ENCODE assay signal across 35 cellular contexts in the genomic region with DNA sequence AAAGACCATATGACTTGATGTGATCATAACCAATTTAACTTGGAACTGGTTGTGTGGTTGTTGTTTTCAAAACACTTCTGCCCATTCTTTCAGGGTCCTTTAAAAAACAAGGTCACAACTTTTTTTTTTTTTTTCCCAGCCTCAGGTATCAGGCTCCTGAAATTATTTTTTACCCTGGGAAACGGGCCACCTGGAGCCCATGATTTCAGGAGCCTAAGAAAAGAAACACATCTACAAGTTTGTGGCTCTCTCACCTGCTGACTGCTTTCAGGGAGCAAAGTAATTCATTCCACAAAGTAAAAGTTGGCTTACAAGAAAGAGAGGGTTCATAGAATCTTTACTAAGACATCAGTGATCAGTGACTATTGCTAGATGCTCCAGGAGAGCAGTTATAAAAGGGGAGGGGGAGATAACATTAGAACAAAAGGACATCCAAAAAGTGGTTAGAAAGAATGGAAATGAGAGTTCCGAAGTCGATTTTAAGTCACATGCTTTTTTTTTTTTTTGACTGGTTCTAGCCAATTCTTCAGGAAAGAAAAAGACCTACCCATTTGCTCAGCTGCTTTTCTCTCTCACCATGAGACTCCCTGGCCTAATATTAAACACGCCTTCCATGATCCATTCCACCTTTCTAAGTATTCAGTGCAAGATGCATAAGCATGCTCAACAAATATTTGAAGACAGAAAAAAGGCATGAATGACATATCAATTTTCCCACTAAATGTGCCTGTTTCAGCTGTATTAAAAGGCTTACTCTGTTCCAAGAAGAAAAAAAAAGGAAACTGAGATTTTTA.
DNase-seq lines count a peak whose midpoint lies in the region; ATAC-seq, FAIRE-seq and TF ChIP-seq lines count a peak whose summit lies in the region.
"Had no signal": no experiment of that assay in that cellular context is flagged by ENCODE, and none has a peak within 500 bp of the region (broad histone marks: within the 10 kb centered on the region; RNA-seq: fewer than 3 reads in every experiment).

No MANE protein-coding gene starts in this region.

- H3K4me1 ChIP-seq in body of pancreas (peaks cover 48% of the 10 kb centered on the region), pancreas (peaks cover 0 to 11% (median 9%) of the 10 kb centered on the region in 3 donors)
- H3K4me1 ChIP-seq: A549; BE2C; BLaER1; BLaER1 treated with 17β-estradiol and CSF1 and Interleukin-3, amounts not matched to agents 10 nM and 100 nM; Caco-2 had no signal

- ATAC-seq in body of pancreas (peak; percentile 82), pancreas (peak; percentile 81 to 90 (median 88)), GM21529 (IDR thresholded peaks at IDR 0.05; ENCODE audit: unreplicated experiment) (no peak), HG03342 (IDR thresholded peaks at IDR 0.05; ENCODE audit: unreplicated experiment) (no peak)
- ATAC-seq: A549; CD8-positive, alpha-beta T cell had no signal

- H3K27ac ChIP-seq in body of pancreas (peak overlapping the region; percentile 47 to 72 (median 60)), pancreas (peak overlapping the region; percentile 22 to 78 (median 54))
- H3K27ac ChIP-seq: 22Rv1; A549; BLaER1; BLaER1 treated with 17β-estradiol and CSF1 and Interleukin-3, amounts not matched to agents 10 nM and 100 nM; C4-2B had no signal

- TF ChIP-seq CTCF in body of pancreas (IDR thresholded peaks at IDR 0.05) (no peak), pancreas (IDR thresholded peaks at IDR 0.05) (no peak), progenitor cell of endocrine pancreas (IDR thresholded peaks at IDR 0.05; ENCODE audit: unreplicated experiment) (no peak)

- H3K27ac Mint-ChIP-seq in progenitor cell of endocrine pancreas: peak overlapping the region; percentile 12
- H3K27ac Mint-ChIP-seq: B cell; CD14-positive monocyte; CD4-positive, alpha-beta T cell; CD4-positive, CD25-positive, alpha-beta regulatory T cell; CD8-positive, alpha-beta memory T cell; CD8-positive, alpha-beta T cell had no signal

- intact Hi-C loops in body of pancreas (cut with DNase I): no loop called here
- intact Hi-C loops in pancreas (cut with DNase I): no loop called here

- H3K4me3 ChIP-seq in body of pancreas (no peak overlapping the region), pancreas (no peak overlapping the region)
- H3K4me3 ChIP-seq: A549; BLaER1; BLaER1 treated with 17β-estradiol and CSF1 and Interleukin-3, amounts not matched to agents 10 nM and 100 nM had no signal

- no peaks in the 10 kb centered on the region for H3K36me3 Mint-ChIP-seq in progenitor cell of endocrine pancreas (ENCODE audit: insufficient read depth)
- H3K36me3 Mint-ChIP-seq: CD14-positive monocyte; CD4-positive, alpha-beta memory T cell; CD4-positive, CD25-positive, alpha-beta regulatory T cell; CD8-positive, alpha-beta memory T cell; CD8-positive, alpha-beta T cell had no signal

- H3K36me3 ChIP-seq in body of pancreas (replicated peaks in 1 of 2; ENCODE audit: insufficient read depth in 1 of 2, low read depth in 2 of 2) (no peaks in the 10 kb centered on the region), pancreas (no peaks in the 10 kb centered on the region)
- H3K36me3 ChIP-seq: BE2C; BLaER1; BLaER1 treated with 17β-estradiol and CSF1 and Interleukin-3, amounts not matched to agents 10 nM and 100 nM had no signal

- WGBS in body of pancreas, 2 donors: 26 to 31% methylated on average over 4 of the region's 4 CpGs
- WGBS in pancreas, 2 donors: 34 to 43% methylated on average over 4 of the region's 4 CpGs

- H3K27me3 Mint-ChIP-seq in progenitor cell of endocrine pancreas: no peaks in the 10 kb centered on the region
- H3K27me3 Mint-ChIP-seq: CD4-positive, CD25-positive, alpha-beta regulatory T cell had no signal

- H3K9me3 ChIP-seq in body of pancreas (no peaks in the 10 kb centered on the region), pancreas (no peaks in the 10 kb centered on the region)
- H3K9me3 ChIP-seq: BE2C; BLaER1; BLaER1 treated with 17β-estradiol and CSF1 and Interleukin-3, amounts not matched to agents 10 nM and 100 nM; Caco-2 had no signal

- DNase-seq in body of pancreas (peak; percentile 67 to 87 (median 72)), pancreas (peak in 4 of 6 donors; percentile 46 to 80 (median 64)), progenitor cell of endocrine pancreas (ENCODE audit: low spot score, unreplicated experiment) (no peak), dermis blood vessel endothelial cell (no peak)
- DNase-seq: 8988T; ACHN; AML-193; BE2C; C1 segment of cervical spinal cord; Caco-2; Calu3; CD4-positive, alpha-beta memory T cell; CD4-positive, alpha-beta T cell; CD4-positive, CD25-positive, alpha-beta regulatory T cell; CD8-positive, alpha-beta memory T cell; CD8-positive, alpha-beta T cell; COR-L47; DMS 273 treated with DMSO at 0.1 percent for 48 hours; DMS153; DMS53; DMS79; DMS79 treated with DMSO at 0.1 percent for 48 hours; DND-41; EL had no signal

- H3K27me3 ChIP-seq in body of pancreas: no peaks in the 10 kb centered on the region
- H3K27me3 ChIP-seq in pancreas: no peaks in the 10 kb centered on the region
- H3K27me3 ChIP-seq: BE2C; BLaER1; BLaER1 treated with 17β-estradiol and CSF1 and Interleukin-3, amounts not matched to agents 10 nM and 100 nM had no signal

- H3K4me1 Mint-ChIP-seq in progenitor cell of endocrine pancreas (ENCODE audit: low read depth): peaks cover 5% of the 10 kb centered on the region
- H3K4me1 Mint-ChIP-seq: B cell; CD14-positive monocyte; CD4-positive, CD25-positive, alpha-beta regulatory T cell; CD8-positive, alpha-beta memory T cell had no signal

- TF ChIP-seq POLR2A in body of pancreas (IDR thresholded peaks at IDR 0.05): no peak

- H3K9me3 Mint-ChIP-seq in progenitor cell of endocrine pancreas (ENCODE audit: low read depth): peaks cover 4% of the 10 kb centered on the region
- H3K9me3 Mint-ChIP-seq: CD4-positive, alpha-beta T cell; CD4-positive, CD25-positive, alpha-beta regulatory T cell; CD8-positive, alpha-beta T cell had no signal

- no peak overlapping the region for H3K4me3 Mint-ChIP-seq in progenitor cell of endocrine pancreas (ENCODE audit: low read depth)
- H3K4me3 Mint-ChIP-seq: B cell; CD14-positive monocyte; CD4-positive, alpha-beta memory T cell; CD4-positive, alpha-beta T cell; CD4-positive, CD25-positive, alpha-beta regulatory T cell; CD8-positive, alpha-beta memory T cell; CD8-positive, alpha-beta T cell had no signal

- FAIRE-seq in pancreas (lab: Jason Lieb, UNC): no peak
- FAIRE-seq: A204.1, A549, D721Med had no signal

Comparison
In these comparisons a context has a peak if more than half of its experiments do, and no peak if none do; other contexts are left out.
1. ATAC-seq: peak in body of pancreas (single experiment) and pancreas (4 of 4); none in GM21529 (single experiment) and HG03342 (single experiment).
2. DNase-seq: peak in body of pancreas (4 of 4) and pancreas (4 of 6); none in progenitor cell of endocrine pancreas (single experiment) and dermis blood vessel endothelial cell (single experiment).